Comparison of ENCODE assay signal across 1 cellular context in the genomic region with DNA sequence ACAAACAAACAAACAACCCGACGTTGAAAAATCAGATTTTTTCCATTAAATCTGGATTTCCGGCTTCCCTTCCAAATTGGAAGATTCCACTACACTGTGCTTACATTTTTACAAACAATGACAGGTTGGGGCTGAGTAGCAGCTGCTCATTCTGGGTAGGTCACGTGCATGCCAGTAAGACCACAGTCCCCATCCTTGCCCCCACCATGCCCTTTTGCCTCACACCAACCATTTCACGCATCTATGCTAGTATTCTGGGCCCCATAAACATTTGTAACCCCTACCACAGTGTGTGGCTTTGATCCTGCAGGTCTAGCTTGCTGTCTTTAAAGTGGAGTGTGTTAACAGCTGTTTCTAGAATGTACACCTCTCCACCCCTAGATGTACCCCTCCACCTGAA.
TF ChIP-seq lines count a peak whose summit lies in the region.

No MANE protein-coding gene starts in this region.

TF ChIP-seq in H1, 55 proteins besides CTCF, POLR2A, EP300 and RAD21:
- TF ChIP-seq TBP (IDR thresholded peaks at IDR 0.05; ENCODE audit: low read depth, low read length) (no peak), JUN (IDR thresholded peaks at IDR 0.05; ENCODE audit: low read depth, low read length) (no peak), PHF8 (conservative IDR thresholded peaks at IDR 0.05; ENCODE audit: low read depth, low read length) (no peak)
TF ChIP-seq in H1: peak in this region for 0.
